10 cellular contexts compared by ENCODE assay signal in genomic region chr12:123058980-123059379, GRCh38.
DNase-seq lines count a peak whose midpoint lies in the region; ATAC-seq and TF ChIP-seq lines count a peak whose summit lies in the region.
"Had no signal": no experiment of that assay in that cellular context is flagged by ENCODE, and none has a peak within 500 bp of the region (broad histone marks: within the 10 kb centered on the region; RNA-seq: fewer than 3 reads in every experiment).

No MANE protein-coding gene starts in this region.

- 76 to 90% (median 84%) methylated on average over 4 of the region's 4 CpGs for WGBS in psoas muscle, 3 donors

- H3K36me3 ChIP-seq in psoas muscle (ENCODE audit: insufficient read depth in 1 of 2, low read depth in 1 of 2) = no peaks in the 10 kb centered on the region

- H3K4me1 ChIP-seq in psoas muscle = peaks cover 55% of the 10 kb centered on the region

- intact Hi-C loops in psoas muscle (cut with DNase I) = no loop called here

- TF ChIP-seq CTCF in psoas muscle (IDR thresholded peaks at IDR 0.05) = no peak

- ATAC-seq in psoas muscle (no peak), GM21447 (IDR thresholded peaks at IDR 0.05; ENCODE audit: unreplicated experiment) (no peak), GM19467 (IDR thresholded peaks at IDR 0.05; ENCODE audit: unreplicated experiment) (no peak)

- H3K9me3 ChIP-seq in psoas muscle = no peaks in the 10 kb centered on the region

- no peaks in the 10 kb centered on the region for H3K27me3 ChIP-seq in psoas muscle (ENCODE audit: insufficient read depth in 3 of 3, low read length in 2 of 3)

- DNase-seq in EL (peak; percentile 14), NCI-H69 (lab: John Stamatoyannopoulos, UW) (peak; percentile 91), fibroblast of peridontal ligament (ENCODE audit: extremely low read depth) (peak; percentile 71), psoas muscle (no peak), cortex of kidney (lab: John Stamatoyannopoulos, UW) (no peak), GDM1 (lab: John Stamatoyannopoulos, UW) (no peak)
- DNase-seq: stimulated activated CD8-positive, alpha-beta memory T cell treated with anti-CD3 and anti-CD28 coated beads, Interleukin-4, amount 100 ng/mL, for 48 hours; T-helper 9 cell had no signal

- H3K4me3 ChIP-seq in psoas muscle = no peak overlapping the region

- H3K27ac ChIP-seq in psoas muscle = peak overlapping the region; percentile 41

Comparison
In these comparisons a context has a peak if more than half of its experiments do, and no peak if none do; other contexts are left out.
1. DNase-seq: peak in EL (single experiment), NCI-H69 (single experiment) and fibroblast of peridontal ligament (single experiment); none in psoas muscle (0 of 2), cortex of kidney (single experiment) and GDM1 (single experiment).